ENCODE assay signal across 13 cellular contexts in genomic region chr3:9019244-9019961, GRCh38.
"Had no signal": no experiment of that assay in that cellular context is flagged by ENCODE, and none has a peak within 500 bp of the region (broad histone marks: within the 10 kb centered on the region; RNA-seq: fewer than 3 reads in every experiment).

No MANE protein-coding gene starts in this region.

- H3K4me1 ChIP-seq: transverse colon had no signal

- H3K4me3 ChIP-seq: adrenal gland, mucosa of descending colon, skin epidermis, transverse colon had no signal

- ATAC-seq: activated T-helper 17 cell treated with anti-CD3 and anti-CD28 coated beads, Interleukin-2, amount 50 U/mL, for 72 hours; left colon; mucosa of descending colon; natural killer cell; WTC11 had no signal

- H3K36me3 ChIP-seq: adrenal gland, transverse colon had no signal

- H3K9me3 ChIP-seq: adrenal gland, mucosa of descending colon, transverse colon had no signal

- DNase-seq: activated CD4-positive, alpha-beta T cell treated with anti-CD3 and anti-CD28 coated beads for 48 hours; activated CD8-positive, alpha-beta memory T cell treated with anti-CD3 and anti-CD28 coated beads for 24 hours; activated naive CD4-positive, alpha-beta T cell treated with anti-CD3 and anti-CD28 coated beads for 36 hours; adrenal gland; immature natural killer cell; left colon; mammary epithelial cell; mucosa of descending colon; natural killer cell; transverse colon had no signal

- H3K27ac ChIP-seq: adrenal gland, transverse colon had no signal

- H3K27me3 ChIP-seq: adrenal gland, transverse colon had no signal
